ENCODE assay signal across 28 cellular contexts in genomic region chr7:96452146-96452545, GRCh38.
"Had no signal": no experiment of that assay in that cellular context is flagged by ENCODE, and none has a peak within 500 bp of the region (broad histone marks: within the 10 kb centered on the region; RNA-seq: fewer than 3 reads in every experiment).

No MANE protein-coding gene starts in this region.

- H3K9me3 Mint-ChIP-seq: dendritic cell treated with granulocyte-macrophage colony-stimulating factor and Interleukin-4, amounts not matched to agents 40 ng/mL and 50 ng/mL, for 4 days; effector memory CD8-positive, alpha-beta T cell; endodermal cell had no signal

- H3K4me3 ChIP-seq: colonic mucosa, coronary artery, dorsolateral prefrontal cortex, esophagus muscularis mucosa, esophagus squamous epithelium, gastrocnemius medialis, gastroesophageal sphincter, heart left ventricle had no signal

- H3K9me3 ChIP-seq: colonic mucosa, esophagus muscularis mucosa, esophagus squamous epithelium, gastrocnemius medialis, gastroesophageal sphincter, heart left ventricle had no signal

- FAIRE-seq: colon, endometrium, endothelial cell of umbilical vein, frontal cortex had no signal

- H3K36me3 ChIP-seq: colonic mucosa, esophagus muscularis mucosa, esophagus squamous epithelium, gastrocnemius medialis, gastroesophageal sphincter, heart left ventricle had no signal

- H3K27me3 Mint-ChIP-seq: dendritic cell treated with granulocyte-macrophage colony-stimulating factor and Interleukin-4, amounts not matched to agents 40 ng/mL and 50 ng/mL, for 4 days had no signal

- H3K4me1 ChIP-seq: colonic mucosa, esophagus muscularis mucosa, esophagus squamous epithelium, foreskin keratinocyte, gastrocnemius medialis, gastroesophageal sphincter, heart left ventricle had no signal

- H3K27ac ChIP-seq: colonic mucosa, coronary artery, dorsolateral prefrontal cortex, epithelial cell of prostate, esophagus muscularis mucosa, esophagus squamous epithelium, foreskin keratinocyte, gastrocnemius medialis, gastroesophageal sphincter, heart left ventricle had no signal

- ATAC-seq: effector memory CD8-positive, alpha-beta T cell; esophagus mucosa; foreskin keratinocyte; gastrocnemius medialis; gastroesophageal sphincter; heart left ventricle had no signal

- H3K4me3 Mint-ChIP-seq: dendritic cell treated with granulocyte-macrophage colony-stimulating factor and Interleukin-4, amounts not matched to agents 40 ng/mL and 50 ng/mL, for 4 days; effector memory CD8-positive, alpha-beta T cell; endodermal cell had no signal

- H3K27ac Mint-ChIP-seq: dendritic cell treated with granulocyte-macrophage colony-stimulating factor and Interleukin-4, amounts not matched to agents 40 ng/mL and 50 ng/mL, for 4 days; effector memory CD8-positive, alpha-beta T cell; endodermal cell had no signal

- DNase-seq: colonic mucosa; cortex of kidney; dermis blood vessel endothelial cell; dorsolateral prefrontal cortex; effector CD4-positive, alpha-beta T cell; effector CD8-positive, alpha-beta T cell; effector memory CD4-positive, alpha-beta T cell; effector memory CD8-positive, alpha-beta T cell; endodermal cell; erythroblast; esophagus squamous epithelium; foreskin fibroblast; foreskin keratinocyte; foreskin melanocyte; gastrocnemius medialis; glutamatergic neuron; head of caudate nucleus; heart left ventricle had no signal

- H3K4me1 Mint-ChIP-seq: endodermal cell had no signal

- H3K27me3 ChIP-seq: colonic mucosa, esophagus muscularis mucosa, esophagus squamous epithelium, gastrocnemius medialis, heart left ventricle had no signal
